9 cellular contexts compared by ENCODE assay signal in genomic region chr2:64666810-64667438, GRCh38. TPM values are rescaled to one million over a fixed set of nuclear protein-coding genes. Genes with fewer than 3 reads are reported as not detected.
DNase-seq lines count a peak whose midpoint lies in the region; ATAC-seq and TF ChIP-seq lines count a peak whose summit lies in the region.
"Had no signal": no experiment of that assay in that cellular context is flagged by ENCODE, and none has a peak within 500 bp of the region (broad histone marks: within the 10 kb centered on the region; RNA-seq: fewer than 3 reads in every experiment).

No MANE protein-coding gene starts in this region.

- no peaks in the 10 kb centered on the region for H3K27me3 Mint-ChIP-seq in neural crest cell (ENCODE audit: low read depth)
- no peaks in the 10 kb centered on the region for H3K27me3 Mint-ChIP-seq in type B pancreatic cell

- TF ChIP-seq CTCF in neural crest cell (conservative IDR thresholded peaks at IDR 0.05) = no peak
- no peak for TF ChIP-seq CTCF in type B pancreatic cell (conservative IDR thresholded peaks at IDR 0.05)

- H3K9me3 Mint-ChIP-seq in neural crest cell (no peaks in the 10 kb centered on the region), type B pancreatic cell (no peaks in the 10 kb centered on the region)

- in situ Hi-C loops in SK-MEL-5 (cut with HindIII; ENCODE audit: low pct_unique_long_range_greater_than_20kb, low sequenced_read_pairs) = no loop called here

- H3K4me1 Mint-ChIP-seq in neural crest cell (peaks cover 19% of the 10 kb centered on the region), type B pancreatic cell (ENCODE audit: unreplicated experiment) (peaks cover 4% of the 10 kb centered on the region)

- H3K36me3 Mint-ChIP-seq in neural crest cell (ENCODE audit: low read depth) (no peaks in the 10 kb centered on the region), type B pancreatic cell (no peaks in the 10 kb centered on the region)

- DNase-seq in SK-MEL-5 (ENCODE audit: low read depth, low spot score) (peak; percentile 75), neural crest cell (ENCODE audit: low read depth, low spot score) (no peak), middle frontal gyrus (ENCODE audit: extremely low spot score, low spot score) (no peak), type B pancreatic cell (ENCODE audit: extremely low spot score, unreplicated experiment) (no peak), posterior vena cava (ENCODE audit: low spot score) (no peak)
- DNase-seq: NCI-H446 had no signal

- ATAC-seq in GM18867 (IDR thresholded peaks at IDR 0.05; ENCODE audit: unreplicated experiment) (peak; percentile 69), GM21786 (IDR thresholded peaks at IDR 0.05; ENCODE audit: unreplicated experiment) (peak; percentile 70), HG03139 (IDR thresholded peaks at IDR 0.05; ENCODE audit: unreplicated experiment) (no peak)

- intact Hi-C loops in posterior vena cava (cut with DNase I) = no loop called here

- peak overlapping the region; percentile 60 for H3K27ac Mint-ChIP-seq in neural crest cell (ENCODE audit: unreplicated experiment)
- no peak overlapping the region for H3K27ac Mint-ChIP-seq in type B pancreatic cell

- H3K4me3 Mint-ChIP-seq in neural crest cell (no peak overlapping the region), type B pancreatic cell (no peak overlapping the region)

RNA-seq across cellular contexts. Expression of gene SERTAD2, which starts 13.2 kb away (rescaled TPM):
- 11.2 and 12.0 TPM in 2 replicates for total RNA-seq in SK-MEL-5 (2014; rRNA removed; shearing (Covaris generic))
- polyA plus RNA-seq in SK-MEL-5 (2015; cell fraction: cytosol; rRNA removed) = 29.9 and 58.4 TPM in 2 replicates
- 15.1 and 25.8 TPM in 2 replicates for polyA plus RNA-seq in SK-MEL-5 (2015; cell fraction: nucleus; rRNA removed)
- 16.8 and 18.6 TPM in 2 replicates for total RNA-seq in neural crest cell
- total RNA-seq in type B pancreatic cell (ENCODE audit: low replicate concordance) = 19.2 and 26.2 TPM in 2 replicates
- 10 to 100 TPM; 17.3 to 21.8 TPM for total RNA-seq in posterior vena cava
